10 cellular contexts compared by ENCODE assay signal in the genomic region with DNA sequence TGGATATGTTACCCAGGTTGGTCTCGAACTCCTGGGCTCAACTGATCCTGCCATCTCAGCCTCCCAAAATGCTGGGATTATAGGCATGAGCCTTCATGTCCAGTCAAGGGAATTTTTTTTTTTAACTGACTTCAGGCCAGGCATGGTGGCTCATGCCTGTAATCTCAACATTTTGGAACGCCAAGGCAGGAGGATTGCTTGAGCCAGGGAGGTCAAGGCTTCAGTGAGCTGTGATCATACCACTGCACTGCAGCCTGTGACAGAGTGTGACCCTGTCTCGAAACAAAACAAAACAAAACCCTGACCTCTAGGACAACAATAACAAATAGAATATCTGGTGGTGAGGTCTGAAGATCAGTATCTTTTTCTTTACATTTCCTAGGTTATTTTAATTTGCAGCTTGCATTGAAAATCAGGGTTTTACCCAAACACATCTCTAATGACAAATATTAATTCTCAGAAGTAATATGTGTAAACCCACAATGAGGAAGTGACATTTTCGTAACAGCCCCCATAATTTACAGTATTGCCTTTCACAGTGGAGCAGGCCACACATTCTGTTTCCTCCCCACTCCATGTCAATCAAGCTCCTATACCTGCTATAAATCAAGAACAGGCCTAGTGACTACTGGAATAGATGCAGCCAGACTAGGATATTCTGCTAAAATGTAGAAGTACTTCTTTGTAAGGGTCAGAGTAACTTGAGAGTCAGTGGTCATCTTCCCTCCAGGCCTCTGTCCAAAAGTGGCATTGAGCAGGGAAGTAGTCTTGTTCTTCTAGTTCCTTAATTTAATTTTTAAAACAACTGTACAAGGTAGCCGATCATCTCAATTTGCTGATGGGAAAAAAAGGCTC. TPM values are rescaled to one million over a fixed set of nuclear protein-coding genes. Genes with fewer than 3 reads are reported as not detected.
DNase-seq lines count a peak whose midpoint lies in the region; ATAC-seq, FAIRE-seq and TF ChIP-seq lines count a peak whose summit lies in the region.
"Had no signal": no experiment of that assay in that cellular context is flagged by ENCODE, and none has a peak within 500 bp of the region (broad histone marks: within the 10 kb centered on the region; RNA-seq: fewer than 3 reads in every experiment).

No MANE protein-coding gene starts in this region.

- no peak for TF ChIP-seq POLR2A in HepG2 (IDR thresholded peaks at IDR 0.05; ENCODE audit: insufficient read depth in 1 of 2, low read depth in 2 of 2, low read length in 2 of 2)

- H3K27me3 Mint-ChIP-seq in endodermal cell (ENCODE audit: insufficient read depth), result peaks cover 3% of the 10 kb centered on the region

- intact Hi-C loops in HepG2 (cut with micrococcal nuclease; ENCODE audit: unreplicated experiment) (loop anchor here (1.0 to 2.0 kb wide), 4 partner anchors 17 to 184 kb away; no protein-coding TSS in a partner anchor), tibial artery (cut with DNase I; ENCODE audit: low total_unique reads) (no loop called here)

- CTCF ChIA-PET in HepG2 (lab: Yijun Ruan, JAX; ENCODE audit: low intra/inter-chr PET ratio, low total read pairs), result interaction anchor here (1.4 to 1.6 kb wide), 2 partner anchors 18 to 26 kb away, joined by 3 to 4 read pairs; no protein-coding TSS in a partner anchor

- TF ChIP-seq RAD21 in HepG2 (CRISPR knock-in tag; IDR thresholded peaks at IDR 0.05), result no peak

- TF ChIP-seq EP300 in HepG2 (IDR thresholded peaks at IDR 0.05; ENCODE audit: low read depth in 2 of 2, low read length in 2 of 2) (peak in 1 of 2 experiments; percentile 68; a peak in 2 of 4 replicates), HepG2 (CRISPR knock-in tag; IDR thresholded peaks at IDR 0.05; ENCODE audit: borderline replicate concordance) (no peak)

- BruUV-seq in HepG2 (replicated peaks; lab: Mats Ljungman, UMichigan), result TSS peak; percentile 99

- H3K9me3 Mint-ChIP-seq in endodermal cell, result no peaks in the 10 kb centered on the region

- FAIRE-seq in HepG2 (lab: Jason Lieb, UNC), result no peak

- H3K36me3 ChIP-seq in HepG2 (replicated peaks in 1 of 2; ENCODE audit: control insufficient read depth in 1 of 2, insufficient read depth in 2 of 2, low read length in 2 of 2) (no peaks in the 10 kb centered on the region), tibial artery (no peaks in the 10 kb centered on the region), endodermal cell (ENCODE audit: control insufficient read depth, insufficient read depth, low read length) (no peaks in the 10 kb centered on the region)

- POLR2A ChIA-PET in HepG2 (lab: Yijun Ruan, JAX), result interaction anchor here (0.7 to 2.1 kb wide), 9 partner anchors 10 to 344 kb away, joined by 3 to 113 read pairs (median 4); partner anchors contain the start of gene UPF2

- H3K4me3 ChIP-seq in HepG2 (replicated peaks in 1 of 3; ENCODE audit: insufficient read depth in 1 of 3, low read depth in 2 of 3, low read length in 3 of 3), result peak overlapping the region; percentile 2 to 34 (median 33); a peak in 4 of 6 replicates
- no peak overlapping the region for H3K4me3 ChIP-seq in tibial artery
- H3K4me3 ChIP-seq in endodermal cell (ENCODE audit: low read length), result no peak overlapping the region

- H4K20me1 ChIP-seq in HepG2 (ENCODE audit: insufficient read depth, low read length), result no peaks in the 10 kb centered on the region

- H3K4me2 ChIP-seq in HepG2 (ENCODE audit: low read depth, low read length), result peak overlapping the region; percentile 79

- peaks cover 72% of the 10 kb centered on the region for H3K4me1 ChIP-seq in HepG2 (ENCODE audit: insufficient read depth, low read length)
- no peaks in the 10 kb centered on the region for H3K4me1 ChIP-seq in tibial artery
- no peaks in the 10 kb centered on the region for H3K4me1 ChIP-seq in endodermal cell (ENCODE audit: control insufficient read depth, insufficient read depth, low read length)

- TF ChIP-seq CTCF in HepG2 (CRISPR knock-in tag; IDR thresholded peaks at IDR 0.05) (no peak), tibial artery (IDR thresholded peaks at IDR 0.05) (no peak), endodermal cell (conservative IDR thresholded peaks at IDR 0.05) (no peak)

- in situ Hi-C loops in HepG2 (cut with HindIII; ENCODE audit: extremely low pct_ligation_motif_present, low pct_unique_long_range_greater_than_20kb), result no loop called here

- no peaks in the 10 kb centered on the region for H3K79me2 ChIP-seq in HepG2 (ENCODE audit: insufficient read depth, low read length)

- H3K27ac ChIP-seq in HepG2 (ENCODE audit: extremely low read length, insufficient read depth, low read length), result peak overlapping the region; percentile 83
- no peak overlapping the region for H3K27ac ChIP-seq in tibial artery
- no peak overlapping the region for H3K27ac ChIP-seq in endodermal cell (ENCODE audit: low read depth, low read length)

- H3K9me3 ChIP-seq in HepG2 (ENCODE audit: low read length) (no peaks in the 10 kb centered on the region), tibial artery (no peaks in the 10 kb centered on the region), endodermal cell (ENCODE audit: control insufficient read depth, low read length) (no peaks in the 10 kb centered on the region)

- 0% methylated on average over 4 of the region's 5 CpGs for WGBS in HepG2 (ENCODE audit: low lambda C conversion rate)
- WGBS in endodermal cell (ENCODE audit: insufficient coverage in 1 of 2, insufficient read length in 1 of 2), 2 experiments, result 94 to 100% methylated on average over 3 to 5 of the region's 5 CpGs

- H3K9ac ChIP-seq in HepG2 (ENCODE audit: insufficient read depth, low read depth, low read length) (peak overlapping the region; percentile 63), endodermal cell (ENCODE audit: extremely low read depth, low read length, poor library complexity, severe bottlenecking) (no peak overlapping the region)

- no peak overlapping the region for H3K4me3 Mint-ChIP-seq in endodermal cell

- H2AFZ ChIP-seq in HepG2 (ENCODE audit: low read length), result no peak overlapping the region

- H3K4me1 Mint-ChIP-seq in endodermal cell, result peaks cover 2% of the 10 kb centered on the region

- ATAC-seq in GM18508 (IDR thresholded peaks at IDR 0.05; ENCODE audit: insufficient read depth, unreplicated experiment) (peak; percentile 85), GM21619 (IDR thresholded peaks at IDR 0.05; ENCODE audit: unreplicated experiment) (peak; percentile 69), HG03457 (IDR thresholded peaks at IDR 0.05; ENCODE audit: unreplicated experiment) (peak; percentile 70), HepG2 (peak; percentile 60)

- no peak overlapping the region for H3K27ac Mint-ChIP-seq in endodermal cell

- H3K27me3 ChIP-seq in HepG2 (ENCODE audit: control insufficient read depth in 1 of 2, insufficient read depth in 2 of 2, low read length in 2 of 2), result no peaks in the 10 kb centered on the region
- H3K27me3 ChIP-seq in tibial artery, result no peaks in the 10 kb centered on the region
- H3K27me3 ChIP-seq in endodermal cell (ENCODE audit: control insufficient read depth, insufficient read depth, low read length, poor library complexity, severe bottlenecking), result no peaks in the 10 kb centered on the region

- peak; percentile 61 for DNase-seq in HepG2 (ENCODE audit: low spot score)
- no peak for DNase-seq in activated effector memory CD4-positive, alpha-beta T cell treated with Interleukin-2 at 50 U/mL for 16 hours
- DNase-seq in tibial artery, result no peak
- DNase-seq in NCI-H510A (lab: John Stamatoyannopoulos, UW), result no peak
- DNase-seq in endodermal cell, result no peak
- DNase-seq: aorta had no signal

- no peaks in the 10 kb centered on the region for H3K36me3 Mint-ChIP-seq in endodermal cell (ENCODE audit: low read depth)

TF ChIP-seq in HepG2, 621 proteins besides CTCF, POLR2A, EP300 and RAD21 (continues in another document):
- TF ChIP-seq ARNT2 (CRISPR knock-in tag; IDR thresholded peaks at IDR 0.05; ENCODE audit: low read depth) (no peak), ZC3H13 (CRISPR knock-in tag; IDR thresholded peaks at IDR 0.05) (no peak)

RNA-seq across cellular contexts. Expression of gene ECHDC3, which starts 43.3 kb away (rescaled TPM):
- total RNA-seq in HepG2 (2016; rRNA removed; fragmentation: Illumina TruSeq; extraction: Trizol) (not detected in 2 replicates), endodermal cell (10 to 100 TPM; 12.9 to 13.6 TPM)
- not detected in 2 replicates for total RNA-seq in HepG2 (2016; cell fraction: cytosol; rRNA removed; fragmentation: Illumina TruSeq; extraction: Trizol; ENCODE audit: low read depth)
- 0.13 TPM in 1 of 2 replicates, not detected in the other for total RNA-seq in HepG2 (2016; cell fraction: insoluble cytoplasmic fraction; rRNA removed; fragmentation: Illumina TruSeq; extraction: Trizol)
- total RNA-seq in HepG2 (2016; cell fraction: membrane; rRNA removed; fragmentation: Illumina TruSeq; extraction: Trizol), result not detected in 2 replicates
- total RNA-seq in HepG2 (2016; cell fraction: nucleus; rRNA removed; fragmentation: Illumina TruSeq; extraction: Trizol), result not detected in 2 replicates
- polyA plus RNA-seq in HepG2 (2011; rRNA removed), result not detected in 2 replicates
- not detected in 2 replicates for polyA plus RNA-seq in HepG2 (2011; cell fraction: cytosol; rRNA removed)
- polyA plus RNA-seq in HepG2 (2011; cell fraction: nucleus; rRNA removed), result not detected in 2 replicates
- polyA plus RNA-seq in HepG2 (2012), result not detected in 2 replicates
- polyA plus RNA-seq in HepG2 (2016; cell fraction: cytosol; fragmentation: Illumina TruSeq; extraction: Trizol; ENCODE audit: low read depth), result not detected in 2 replicates
- not detected in 2 replicates for polyA plus RNA-seq in HepG2 (2016; cell fraction: insoluble cytoplasmic fraction; fragmentation: Illumina TruSeq; extraction: Trizol; ENCODE audit: low read depth)
- not detected in 2 replicates for polyA plus RNA-seq in HepG2 (2016; cell fraction: membrane; fragmentation: Illumina TruSeq; extraction: Trizol; ENCODE audit: low read depth)
- not detected in 2 replicates for polyA plus RNA-seq in HepG2 (2016; cell fraction: nucleus; fragmentation: Illumina TruSeq; extraction: Trizol; ENCODE audit: insufficient read depth, low read depth)
- polyA minus RNA-seq in HepG2 (2011; rRNA and poly(A)+ RNA removed; ENCODE audit: low replicate concordance), result 2.3 TPM in 1 of 2 replicates, not detected in the other
- not detected in 2 replicates for polyA minus RNA-seq in HepG2 (2011; cell fraction: cytosol; rRNA and poly(A)+ RNA removed)
- not detected in 2 replicates for polyA minus RNA-seq in HepG2 (2011; cell fraction: nucleus; rRNA and poly(A)+ RNA removed)
- 9.7 TPM for polyA plus RNA-seq in endodermal cell (2013, experiment 1 of 2)
- 8.7 TPM for polyA plus RNA-seq in endodermal cell (2013, experiment 2 of 2)
- polyA plus RNA-seq: neural cell had no signal

Comparison
In these comparisons a context has a peak if more than half of its experiments do, and no peak if none do; other contexts are left out.
1. H3K4me3 ChIP-seq: peak in HepG2 (3 of 3); none in tibial artery (0 of 2) and endodermal cell (single experiment).
2. RNA of gene ECHDC3, which starts 43.3 kb away (total RNA-seq): 12.9 to 13.6 TPM in endodermal cell; 0.13 TPM in HepG2; every median in the first group is over 10 times any median in the second.
3. Peak in every context shown above with its lines, with median percentiles within 50 percentile points of each other: ATAC-seq.